8 cellular contexts compared by ENCODE assay signal in genomic region chr10:30783939-30784500, GRCh38.
DNase-seq lines count a peak whose midpoint lies in the region; ATAC-seq and TF ChIP-seq lines count a peak whose summit lies in the region.

No MANE protein-coding gene starts in this region.

- H3K9ac ChIP-seq in Loucy (ENCODE audit: low read depth, low read length, poor library complexity, severe bottlenecking), result no peak overlapping the region
- no peak overlapping the region for H3K9ac ChIP-seq in SK-N-MC (ENCODE audit: insufficient read length)

- peak overlapping the region; percentile 57 for H3K4me2 ChIP-seq in Loucy (ENCODE audit: low read depth, low read length, poor library complexity, severe bottlenecking)

- CTCF ChIA-PET in activated naive CD4-positive, alpha-beta T cell treated with anti-CD3 and anti-CD28 coated beads, Interleukin-2, amount 10 ng/mL, durations not matched to agents 7 days and 5 days (lab: Charles Lee), result interaction anchor here (0.7 to 3.5 kb wide), 28 partner anchors 12 to 1024 kb away, joined by 3 to 19 read pairs (median 4); partner anchors contain the start of gene ZNF438

- H3K4me1 ChIP-seq in Loucy (ENCODE audit: insufficient read depth, low read length, poor library complexity, severe bottlenecking) (peaks cover 16% of the 10 kb centered on the region), gastroesophageal sphincter (peaks cover 0 to 30% (median 3%) of the 10 kb centered on the region in 3 donors), neuron (ENCODE audit: insufficient read depth, low read length) (peaks cover 27% of the 10 kb centered on the region)

- H3K9me2 ChIP-seq in Loucy (replicated peaks; ENCODE audit: low read depth, low read length), result no peaks in the 10 kb centered on the region

- no peaks in the 10 kb centered on the region for H4K20me1 ChIP-seq in Loucy (ENCODE audit: insufficient read depth, low read length, poor library complexity, severe bottlenecking)

- peak overlapping the region; percentile 66 for H3K4me3 Mint-ChIP-seq in activated naive CD4-positive, alpha-beta T cell treated with anti-CD3 and anti-CD28 coated beads, Interleukin-2, amount 10 ng/mL, durations not matched to agents 7 days and 5 days
- H3K4me3 Mint-ChIP-seq in stimulated activated naive CD8-positive, alpha-beta T cell treated with anti-CD3 and anti-CD28 coated beads, Interleukin-15, amount 100 ng/mL, for 72 hours, result peak overlapping the region; percentile 78 to 82

- H2AFZ ChIP-seq in Loucy (ENCODE audit: low read length) (peak overlapping the region; percentile 81), neuron (ENCODE audit: low read depth, low read length) (peak overlapping the region; percentile 48)

- H3K27ac ChIP-seq in SK-N-MC (no peak overlapping the region), gastroesophageal sphincter (peak overlapping the region; percentile 83 to 96 (median 89))

- H3K36me3 Mint-ChIP-seq in activated naive CD4-positive, alpha-beta T cell treated with anti-CD3 and anti-CD28 coated beads, Interleukin-2, amount 10 ng/mL, durations not matched to agents 7 days and 5 days, result no peaks in the 10 kb centered on the region

- H3K4me3 ChIP-seq in AG10803 (ENCODE audit: low read length) (peak overlapping the region; percentile 51), Loucy (ENCODE audit: low read length, poor library complexity, severe bottlenecking) (peak overlapping the region; percentile 66), SK-N-MC (peak overlapping the region; percentile 79), gastroesophageal sphincter (peak overlapping the region; percentile 66 to 79), neuron (ENCODE audit: low read length) (peak overlapping the region; percentile 56)

- WGBS in gastroesophageal sphincter (ENCODE audit: low coverage in 1 of 2), 2 donors, result 0% methylated on average over 10 to 14 of the region's 18 CpGs

- H3K79me2 ChIP-seq in Loucy (ENCODE audit: insufficient read depth, low read length), result no peaks in the 10 kb centered on the region

- no peaks in the 10 kb centered on the region for H3K9me3 Mint-ChIP-seq in activated naive CD4-positive, alpha-beta T cell treated with anti-CD3 and anti-CD28 coated beads, Interleukin-2, amount 10 ng/mL, durations not matched to agents 7 days and 5 days
- H3K9me3 Mint-ChIP-seq in stimulated activated naive CD8-positive, alpha-beta T cell treated with anti-CD3 and anti-CD28 coated beads, Interleukin-15, amount 100 ng/mL, for 72 hours, result no peaks in the 10 kb centered on the region

- TF ChIP-seq CTCF in AG10803 (conservative IDR thresholded peaks at IDR 0.05; ENCODE audit: low read length) (peak; percentile 92), Loucy (conservative IDR thresholded peaks at IDR 0.05; ENCODE audit: low read length) (peak; percentile 98), gastroesophageal sphincter (IDR thresholded peaks at IDR 0.05) (peak; percentile 89 to 94 (median 92))

- no peaks in the 10 kb centered on the region for H3K9me3 ChIP-seq in Loucy (ENCODE audit: insufficient read depth, low read depth, low read length)
- H3K9me3 ChIP-seq in SK-N-MC (ENCODE audit: low read depth, low read length), result no peaks in the 10 kb centered on the region
- H3K9me3 ChIP-seq in gastroesophageal sphincter, result no peaks in the 10 kb centered on the region
- H3K9me3 ChIP-seq in neuron (ENCODE audit: low read length), result no peaks in the 10 kb centered on the region

- H3F3A ChIP-seq in Loucy (ENCODE audit: low read depth), result no peaks in the 10 kb centered on the region

- DNase-seq in AG10803 (ENCODE audit: low read depth), result peak; percentile 88
- peak; percentile 22 for DNase-seq in SK-N-MC (ENCODE audit: low read depth, low spot score)
- peak; percentile 89 for DNase-seq in activated naive CD4-positive, alpha-beta T cell treated with anti-CD3 and anti-CD28 coated beads, Interleukin-2, amount 10 ng/mL, durations not matched to agents 7 days and 5 days
- DNase-seq in stimulated activated naive CD8-positive, alpha-beta T cell treated with anti-CD3 and anti-CD28 coated beads, Interleukin-15, amount 100 ng/mL, for 72 hours, result peak; percentile 71 to 77

- peaks cover 21% of the 10 kb centered on the region for H3K4me1 Mint-ChIP-seq in activated naive CD4-positive, alpha-beta T cell treated with anti-CD3 and anti-CD28 coated beads, Interleukin-2, amount 10 ng/mL, durations not matched to agents 7 days and 5 days
- peaks cover 31% of the 10 kb centered on the region for H3K4me1 Mint-ChIP-seq in stimulated activated naive CD8-positive, alpha-beta T cell treated with anti-CD3 and anti-CD28 coated beads, Interleukin-15, amount 100 ng/mL, for 72 hours

- TF ChIP-seq EP300 in gastroesophageal sphincter (IDR thresholded peaks at IDR 0.05), result no peak

- peaks cover 25% of the 10 kb centered on the region for H3K27me3 Mint-ChIP-seq in activated naive CD4-positive, alpha-beta T cell treated with anti-CD3 and anti-CD28 coated beads, Interleukin-2, amount 10 ng/mL, durations not matched to agents 7 days and 5 days
- H3K27me3 Mint-ChIP-seq in stimulated activated naive CD8-positive, alpha-beta T cell treated with anti-CD3 and anti-CD28 coated beads, Interleukin-15, amount 100 ng/mL, for 72 hours, result no peaks in the 10 kb centered on the region

- ATAC-seq in GM19395 (IDR thresholded peaks at IDR 0.05; ENCODE audit: unreplicated experiment) (peak; percentile 38), gastroesophageal sphincter (peak; percentile 68)
- ATAC-seq in stimulated activated naive CD8-positive, alpha-beta T cell treated with anti-CD3 and anti-CD28 coated beads, Interleukin-15, amount 100 ng/mL, for 72 hours, result peak; percentile 84

- no peak for TF ChIP-seq POLR2A in gastroesophageal sphincter (IDR thresholded peaks at IDR 0.05)

- H3K36me3 ChIP-seq in Loucy (ENCODE audit: insufficient read depth, low read length) (no peaks in the 10 kb centered on the region), SK-N-MC (ENCODE audit: insufficient read depth, low read length) (no peaks in the 10 kb centered on the region), gastroesophageal sphincter (no peaks in the 10 kb centered on the region), neuron (ENCODE audit: insufficient read depth, low read length) (no peaks in the 10 kb centered on the region)

- peak overlapping the region; percentile 60 for H3K27ac Mint-ChIP-seq in activated naive CD4-positive, alpha-beta T cell treated with anti-CD3 and anti-CD28 coated beads, Interleukin-2, amount 10 ng/mL, durations not matched to agents 7 days and 5 days
- peak overlapping the region in 1 of 2 donors; percentile 65 for H3K27ac Mint-ChIP-seq in stimulated activated naive CD8-positive, alpha-beta T cell treated with anti-CD3 and anti-CD28 coated beads, Interleukin-15, amount 100 ng/mL, for 72 hours

- H3K27me3 ChIP-seq in Loucy (ENCODE audit: insufficient read depth, low read length, poor library complexity, severe bottlenecking), result no peaks in the 10 kb centered on the region
- H3K27me3 ChIP-seq in gastroesophageal sphincter, result no peaks in the 10 kb centered on the region
- peaks cover 3% of the 10 kb centered on the region for H3K27me3 ChIP-seq in neuron (ENCODE audit: insufficient read depth, low read length)

Comparison
In these comparisons a context has a peak if more than half of its experiments do, and no peak if none do; other contexts are left out.
1. DNase-seq: peak in every context shown above with its lines; median percentile 89 in activated naive CD4-positive, alpha-beta T cell treated with anti-CD3 and anti-CD28 coated beads, Interleukin-2, amount 10 ng/mL, durations not matched to agents 7 days and 5 days; 88 in AG10803; 74 in stimulated activated naive CD8-positive, alpha-beta T cell treated with anti-CD3 and anti-CD28 coated beads, Interleukin-15, amount 100 ng/mL, for 72 hours; 22 in SK-N-MC.